ENCODE assay signal across 11 cellular contexts in the genomic region with DNA sequence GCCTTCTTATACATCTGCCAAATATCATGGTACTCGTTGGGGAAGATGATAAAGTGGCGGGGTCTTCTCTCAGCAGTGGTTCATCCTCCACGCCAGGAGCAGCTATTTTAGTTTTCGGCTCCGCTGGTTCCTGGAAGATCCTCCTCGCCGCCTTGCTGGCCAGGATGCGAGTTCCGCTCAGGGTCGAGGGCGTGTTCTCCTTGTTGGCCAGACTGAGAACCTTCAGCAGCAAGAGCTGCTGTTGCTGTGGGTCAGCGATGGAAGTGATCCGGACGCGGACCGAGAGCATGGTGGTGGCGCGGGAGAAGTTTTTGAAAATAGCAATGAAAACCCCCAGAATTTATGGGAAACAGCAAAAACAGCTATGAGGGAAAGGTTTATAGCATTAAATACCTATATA. TPM values are rescaled to one million over a fixed set of nuclear protein-coding genes. Genes with fewer than 3 reads are reported as not detected.
DNase-seq lines count a peak whose midpoint lies in the region; ATAC-seq and TF ChIP-seq lines count a peak whose summit lies in the region.
"Had no signal": no experiment of that assay in that cellular context is flagged by ENCODE, and none has a peak within 500 bp of the region (broad histone marks: within the 10 kb centered on the region; RNA-seq: fewer than 3 reads in every experiment).

No MANE protein-coding gene starts in this region.

- H3K9me2 ChIP-seq in DOHH2 (replicated peaks; ENCODE audit: control insufficient read depth, low read length) (no peaks in the 10 kb centered on the region), GM23338 (ENCODE audit: insufficient read depth) (no peaks in the 10 kb centered on the region)

- no peaks in the 10 kb centered on the region; the same call in 1 of the 2 replicates for H3K4me1 ChIP-seq in DOHH2 (ENCODE audit: control insufficient read depth, low read length)
- no peaks in the 10 kb centered on the region; the same call in 1 of the 2 replicates for H3K4me1 ChIP-seq in GM23338 (ENCODE audit: insufficient read depth)
- no peaks in the 10 kb centered on the region for H3K4me1 ChIP-seq in endodermal cell (ENCODE audit: control insufficient read depth, insufficient read depth, low read length)
- H3K4me1 ChIP-seq in spleen: peaks cover 3 to 16% (median 13%) of the 10 kb centered on the region in 6 donors

- H3K4me3 Mint-ChIP-seq in GM23338 (no peak overlapping the region), endodermal cell (peak overlapping the region; percentile 50), nephron progenitor cell (peak overlapping the region; percentile 76)
- H3K4me3 Mint-ChIP-seq: CD4-positive, alpha-beta memory T cell; immature natural killer cell had no signal

- no peak for TF ChIP-seq POLR2A in spleen (IDR thresholded peaks at IDR 0.05)

- H3K4me3 ChIP-seq in DOHH2 (ENCODE audit: low read length) (peak overlapping the region; percentile 32), GM23338 (no peak overlapping the region), endodermal cell (ENCODE audit: low read length) (no peak overlapping the region), spleen (no peak overlapping the region)
- H3K4me3 ChIP-seq: adrenal gland had no signal

- H3K9me3 ChIP-seq in DOHH2 (ENCODE audit: control insufficient read depth, insufficient read depth, low read length): no peaks in the 10 kb centered on the region
- no peaks in the 10 kb centered on the region for H3K9me3 ChIP-seq in endodermal cell (ENCODE audit: control insufficient read depth, low read length)
- no peaks in the 10 kb centered on the region for H3K9me3 ChIP-seq in spleen
- H3K9me3 ChIP-seq: adrenal gland had no signal

- H3K36me3 Mint-ChIP-seq in GM23338 (ENCODE audit: low read depth) (no peaks in the 10 kb centered on the region), endodermal cell (ENCODE audit: low read depth) (no peaks in the 10 kb centered on the region), nephron progenitor cell (ENCODE audit: low read depth) (no peaks in the 10 kb centered on the region)
- H3K36me3 Mint-ChIP-seq: CD4-positive, alpha-beta memory T cell; immature natural killer cell had no signal

- no peak overlapping the region for H3K9ac ChIP-seq in endodermal cell (ENCODE audit: extremely low read depth, low read length, poor library complexity, severe bottlenecking)

- H3K79me2 ChIP-seq in DOHH2 (ENCODE audit: control insufficient read depth, low read length): no peaks in the 10 kb centered on the region
- no peaks in the 10 kb centered on the region for H3K79me2 ChIP-seq in GM23338 (replicated peaks; ENCODE audit: insufficient read depth)

- peaks cover 15% of the 10 kb centered on the region for H3K27me3 ChIP-seq in DOHH2 (ENCODE audit: control insufficient read depth, low read length)
- no peaks in the 10 kb centered on the region for H3K27me3 ChIP-seq in GM23338 (ENCODE audit: insufficient read depth)
- H3K27me3 ChIP-seq in endodermal cell (ENCODE audit: control insufficient read depth, insufficient read depth, low read length, poor library complexity, severe bottlenecking): no peaks in the 10 kb centered on the region
- no peaks in the 10 kb centered on the region for H3K27me3 ChIP-seq in spleen (replicated peaks in 1 of 7)
- H3K27me3 ChIP-seq: adrenal gland had no signal

- peaks cover 4% of the 10 kb centered on the region; the same call in 2 of the 3 replicates for H3K4me1 Mint-ChIP-seq in GM23338
- H3K4me1 Mint-ChIP-seq in endodermal cell: peaks cover 8% of the 10 kb centered on the region
- peaks cover 9% of the 10 kb centered on the region for H3K4me1 Mint-ChIP-seq in nephron progenitor cell
- H3K4me1 Mint-ChIP-seq: immature natural killer cell had no signal

- H3K27ac ChIP-seq in DOHH2 (ENCODE audit: low read depth, low read length) (no peak overlapping the region), GM23338 (ENCODE audit: low read depth) (no peak overlapping the region), endodermal cell (ENCODE audit: low read depth, low read length) (no peak overlapping the region), spleen (no peak overlapping the region)
- H3K27ac ChIP-seq: adrenal gland had no signal

- no peak overlapping the region for H3K27ac Mint-ChIP-seq in GM23338
- H3K27ac Mint-ChIP-seq in endodermal cell: peak overlapping the region; percentile 33
- H3K27ac Mint-ChIP-seq in nephron progenitor cell: peak overlapping the region; percentile 20
- H3K27ac Mint-ChIP-seq: CD4-positive, alpha-beta memory T cell; immature natural killer cell had no signal

- H4K20me1 ChIP-seq in DOHH2 (ENCODE audit: control insufficient read depth, insufficient read depth, low read depth, low read length): no peaks in the 10 kb centered on the region
- H4K20me1 ChIP-seq in GM23338 (replicated peaks; ENCODE audit: insufficient read depth): no peaks in the 10 kb centered on the region

- H3K27me3 Mint-ChIP-seq in GM23338 (ENCODE audit: insufficient read depth, low read depth, poor library complexity) (peaks cover 5% of the 10 kb centered on the region), endodermal cell (ENCODE audit: insufficient read depth) (no peaks in the 10 kb centered on the region), nephron progenitor cell (ENCODE audit: low read depth, poor library complexity) (peaks cover 10% of the 10 kb centered on the region)
- H3K27me3 Mint-ChIP-seq: CD4-positive, alpha-beta memory T cell had no signal

- intact Hi-C loops in spleen (cut with DNase I; ENCODE audit: low total_unique reads): no loop called here

- DNase-seq in GM23338 (ENCODE audit: low spot score): peak; percentile 33
- peak; percentile 80 for DNase-seq in endodermal cell
- peak; percentile 16 for DNase-seq in nephron progenitor cell
- no peak for DNase-seq in SHP77 treated with DMSO at 0.1 percent for 48 hours (lab: John Stamatoyannopoulos, UW)
- DNase-seq in spleen: no peak
- DNase-seq: CD4-positive, alpha-beta memory T cell; immature natural killer cell had no signal

- ATAC-seq in GM23338 (peak; percentile 56), GM19351 (IDR thresholded peaks at IDR 0.05; ENCODE audit: unreplicated experiment) (no peak)
- ATAC-seq: HCT116 had no signal

- H3F3A ChIP-seq in DOHH2 (ENCODE audit: control insufficient read depth, insufficient read depth) (peaks cover 8% of the 10 kb centered on the region; the same call in 1 of the 2 replicates), GM23338 (replicated peaks; ENCODE audit: low read depth) (peaks cover 4% of the 10 kb centered on the region)

- peak overlapping the region; percentile 43 for H3K4me2 ChIP-seq in DOHH2 (ENCODE audit: low read length)
- no peak overlapping the region for H3K4me2 ChIP-seq in GM23338

- no peak for TF ChIP-seq CTCF in DOHH2 (IDR thresholded peaks at IDR 0.05; ENCODE audit: low read depth, low read length, poor library complexity, severe bottlenecking)
- no peak for TF ChIP-seq CTCF in GM23338 (conservative IDR thresholded peaks at IDR 0.05; ENCODE audit: low read depth in 2 of 2)
- TF ChIP-seq CTCF in endodermal cell (conservative IDR thresholded peaks at IDR 0.05): no peak
- no peak for TF ChIP-seq CTCF in nephron progenitor cell (IDR thresholded peaks at IDR 0.05)
- TF ChIP-seq CTCF in spleen (IDR thresholded peaks at IDR 0.05 in 8 of 11, conservative IDR thresholded peaks at IDR 0.05 in 3 of 11): no peak

- H3K9me3 Mint-ChIP-seq in GM23338 (no peaks in the 10 kb centered on the region), endodermal cell (no peaks in the 10 kb centered on the region), nephron progenitor cell (no peaks in the 10 kb centered on the region)
- H3K9me3 Mint-ChIP-seq: CD4-positive, alpha-beta memory T cell; immature natural killer cell had no signal

- H2AFZ ChIP-seq in GM23338: peak overlapping the region; percentile 61; the same call in 1 of the 2 replicates

- 96 to 97% methylated on average over 11 to 18 of the region's 18 CpGs for WGBS in endodermal cell (ENCODE audit: insufficient coverage in 1 of 2, insufficient read length in 1 of 2), 2 experiments
- WGBS in spleen, 5 donors: 70 to 91% (median 86%) methylated on average over 18 of the region's 18 CpGs

- H3K36me3 ChIP-seq in DOHH2 (ENCODE audit: control insufficient read depth, low read length) (no peaks in the 10 kb centered on the region), GM23338 (ENCODE audit: insufficient read depth) (no peaks in the 10 kb centered on the region), endodermal cell (ENCODE audit: control insufficient read depth, insufficient read depth, low read length) (no peaks in the 10 kb centered on the region), spleen (no peaks in the 10 kb centered on the region)
- H3K36me3 ChIP-seq: adrenal gland had no signal

RNA-seq across cellular contexts. Expression of gene CFAP126, which starts 11.4 kb away (rescaled TPM):
- total RNA-seq in GM23338 (2014; rRNA removed; shearing (Covaris generic)): not detected in 2 replicates
- polyA plus RNA-seq in GM23338 (2016; fragmentation: Nextera tagmentation; extraction: Ambion mirVana) (not detected in 2 replicates), spleen (not detected)
- total RNA-seq in endodermal cell (1 to 10 TPM in 1 of 2 donors, under 1 TPM in 1; 0.86 to 1.2 TPM), spleen (not detected)
- polyA plus RNA-seq in endodermal cell (2013, experiment 1 of 2): 0.32 TPM
- polyA plus RNA-seq in endodermal cell (2013, experiment 2 of 2): not detected
- total RNA-seq: adrenal gland; CD4-positive, alpha-beta memory T cell had no signal
- polyA plus RNA-seq: CD4-positive, alpha-beta memory T cell; immature natural killer cell had no signal

Comparison
In these comparisons a context has a peak if more than half of its experiments do, and no peak if none do; other contexts are left out.
1. DNase-seq: peak in GM23338 (single experiment), endodermal cell (single experiment) and nephron progenitor cell (single experiment); none in SHP77 treated with DMSO at 0.1 percent for 48 hours (single experiment) and spleen (single experiment).